ENCODE assay signal across 7 cellular contexts in genomic region chr14:50342211-50343080, GRCh38.
DNase-seq lines count a peak whose midpoint lies in the region; ATAC-seq and TF ChIP-seq lines count a peak whose summit lies in the region.

No MANE protein-coding gene starts in this region.

- TF ChIP-seq CTCF in GM10266 (IDR thresholded peaks at IDR 0.05; ENCODE audit: control insufficient read depth, insufficient read depth, low read depth, missing control alignments), result peak; percentile 75

- in situ Hi-C loops in T47D (cut with HindIII; ENCODE audit: low pct_unique_long_range_greater_than_20kb, low sequenced_read_pairs), result no loop called here

- ATAC-seq in HG03565 (IDR thresholded peaks at IDR 0.05; ENCODE audit: unreplicated experiment), result peak; percentile 42
- no peak for ATAC-seq in GM21528 (IDR thresholded peaks at IDR 0.05; ENCODE audit: low FRiP score, unreplicated experiment)

- DNase-seq in GM10266 (ENCODE audit: extremely low spot score) (peak; percentile 74), SHP77 treated with DMSO at 0.1 percent for 48 hours (lab: John Stamatoyannopoulos, UW) (peak; percentile 50), T47D (ENCODE audit: low read depth in 1 of 2, low spot score in 1 of 2) (peak; percentile 29 to 72), iris pigment epithelial cell (ENCODE audit: low read depth) (peak; percentile 83)
- peak; percentile 18 to 36 for DNase-seq in stimulated activated CD4-positive, alpha-beta T cell treated with anti-CD3 and anti-CD28 coated beads, Interleukin-15, amount 100 ng/mL, for 48 hours (ENCODE audit: low read depth in 2 of 2)

Comparison
In these comparisons a context has a peak if more than half of its experiments do, and no peak if none do; other contexts are left out.
1. DNase-seq: peak in every context shown above with its lines; median percentile 83 in iris pigment epithelial cell; 74 in GM10266; 50 in T47D; 50 in SHP77 treated with DMSO at 0.1 percent for 48 hours; 27 in stimulated activated CD4-positive, alpha-beta T cell treated with anti-CD3 and anti-CD28 coated beads, Interleukin-15, amount 100 ng/mL, for 48 hours.